ENCODE assay signal across 14 cellular contexts in the genomic region with DNA sequence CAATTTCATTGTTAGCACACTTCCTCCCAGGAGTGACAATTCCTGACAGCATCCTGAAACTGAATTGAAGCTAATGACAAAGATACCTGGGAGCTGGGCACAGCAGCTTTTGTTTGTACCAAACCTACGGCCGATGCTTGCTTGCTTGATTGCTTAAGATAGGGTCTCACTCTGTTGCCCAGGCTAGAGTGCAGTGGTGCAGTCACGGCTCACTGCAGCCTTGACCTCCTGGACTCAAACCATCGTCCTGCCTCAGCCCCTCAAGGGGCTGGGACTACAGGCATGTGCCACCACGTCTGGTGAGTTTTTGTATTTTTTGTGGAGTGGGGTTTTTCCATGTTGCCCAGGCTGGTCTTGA.
DNase-seq lines count a peak whose midpoint lies in the region; ATAC-seq and TF ChIP-seq lines count a peak whose summit lies in the region.
"Had no signal": no experiment of that assay in that cellular context is flagged by ENCODE, and none has a peak within 500 bp of the region (broad histone marks: within the 10 kb centered on the region; RNA-seq: fewer than 3 reads in every experiment).

No MANE protein-coding gene starts in this region.

- WGBS in spleen, 5 donors = 53 to 74% (median 62%) methylated on average over 5 of the region's 5 CpGs

- peaks cover 57% of the 10 kb centered on the region for H3K4me1 Mint-ChIP-seq in brain
- H3K4me1 Mint-ChIP-seq in activated CD8-positive, alpha-beta T cell treated with anti-CD3 and anti-CD28 coated beads, Interleukin-2, amount 10 ng/mL, durations not matched to agents 7 days and 5 days (ENCODE audit: low read depth) = peaks cover 16% of the 10 kb centered on the region
- peaks cover 13% of the 10 kb centered on the region for H3K4me1 Mint-ChIP-seq in activated naive CD8-positive, alpha-beta T cell treated with anti-CD3 and anti-CD28 coated beads for 36 hours
- peaks cover 9% of the 10 kb centered on the region for H3K4me1 Mint-ChIP-seq in activated CD8-positive, alpha-beta memory T cell treated with anti-CD3 and anti-CD28 coated beads, Interleukin-2, amount 10 ng/mL, durations not matched to agents 7 days and 5 days

- H3K4me3 Mint-ChIP-seq in brain = no peak overlapping the region
- no peak overlapping the region for H3K4me3 Mint-ChIP-seq in activated CD8-positive, alpha-beta T cell treated with anti-CD3 and anti-CD28 coated beads, Interleukin-2, amount 10 ng/mL, durations not matched to agents 7 days and 5 days
- H3K4me3 Mint-ChIP-seq in activated naive CD8-positive, alpha-beta T cell treated with anti-CD3 and anti-CD28 coated beads for 36 hours = no peak overlapping the region
- H3K4me3 Mint-ChIP-seq in activated CD8-positive, alpha-beta memory T cell treated with anti-CD3 and anti-CD28 coated beads, Interleukin-2, amount 10 ng/mL, durations not matched to agents 7 days and 5 days = no peak overlapping the region
- H3K4me3 Mint-ChIP-seq: activated T-helper 1 cell treated with anti-CD3 and anti-CD28 coated beads, Interleukin-12 subunit alpha, Interleukin-12 subunit beta, Interleukin-2, Interleukin-4 antibody, amounts not matched to agents 30 ng/mL and 10 ng/mL and 1 ng/mL, durations not matched to agents 14 hours and 24 hours and 36 hours; central memory CD8-positive, alpha-beta T cell; natural killer cell had no signal

- TF ChIP-seq CTCF in brain (conservative IDR thresholded peaks at IDR 0.05) (no peak), spleen (IDR thresholded peaks at IDR 0.05 in 8 of 11, conservative IDR thresholded peaks at IDR 0.05 in 3 of 11) (no peak)

- no peaks in the 10 kb centered on the region for H3K27me3 Mint-ChIP-seq in brain
- H3K27me3 Mint-ChIP-seq in activated CD8-positive, alpha-beta T cell treated with anti-CD3 and anti-CD28 coated beads, Interleukin-2, amount 10 ng/mL, durations not matched to agents 7 days and 5 days (ENCODE audit: low read depth) = no peaks in the 10 kb centered on the region
- no peaks in the 10 kb centered on the region for H3K27me3 Mint-ChIP-seq in activated naive CD8-positive, alpha-beta T cell treated with anti-CD3 and anti-CD28 coated beads for 36 hours
- H3K27me3 Mint-ChIP-seq in activated CD8-positive, alpha-beta memory T cell treated with anti-CD3 and anti-CD28 coated beads, Interleukin-2, amount 10 ng/mL, durations not matched to agents 7 days and 5 days = no peaks in the 10 kb centered on the region
- H3K27me3 Mint-ChIP-seq: central memory CD8-positive, alpha-beta T cell had no signal

- POLR2A ChIA-PET in activated CD8-positive, alpha-beta T cell treated with anti-CD3 and anti-CD28 coated beads, Interleukin-2, amount 10 ng/mL, durations not matched to agents 7 days and 5 days (lab: Charles Lee) = no interaction called here

- H3K27me3 ChIP-seq in spleen (replicated peaks in 1 of 7) = no peaks in the 10 kb centered on the region

- no peak overlapping the region for H3K4me3 ChIP-seq in spleen
- H3K4me3 ChIP-seq: skin epidermis had no signal

- peak overlapping the region in 3 of 5 experiments; percentile 23 to 86 (median 52) for H3K27ac Mint-ChIP-seq in brain
- H3K27ac Mint-ChIP-seq in activated CD8-positive, alpha-beta T cell treated with anti-CD3 and anti-CD28 coated beads, Interleukin-2, amount 10 ng/mL, durations not matched to agents 7 days and 5 days = no peak overlapping the region
- no peak overlapping the region for H3K27ac Mint-ChIP-seq in activated naive CD8-positive, alpha-beta T cell treated with anti-CD3 and anti-CD28 coated beads for 36 hours
- H3K27ac Mint-ChIP-seq in activated CD8-positive, alpha-beta memory T cell treated with anti-CD3 and anti-CD28 coated beads, Interleukin-2, amount 10 ng/mL, durations not matched to agents 7 days and 5 days = no peak overlapping the region
- H3K27ac Mint-ChIP-seq: activated T-helper 1 cell treated with anti-CD3 and anti-CD28 coated beads, Interleukin-12 subunit alpha, Interleukin-12 subunit beta, Interleukin-2, Interleukin-4 antibody, amounts not matched to agents 30 ng/mL and 10 ng/mL and 1 ng/mL, durations not matched to agents 14 hours and 24 hours and 36 hours had no signal

- TF ChIP-seq POLR2A in spleen (IDR thresholded peaks at IDR 0.05) = no peak

- ATAC-seq in GM18909 (IDR thresholded peaks at IDR 0.05; ENCODE audit: poor library complexity, unreplicated experiment) (peak; percentile 59), GM21786 (IDR thresholded peaks at IDR 0.05; ENCODE audit: unreplicated experiment) (peak; percentile 39), HG03135 (IDR thresholded peaks at IDR 0.05; ENCODE audit: unreplicated experiment) (peak; percentile 30)
- no peak for ATAC-seq in activated CD8-positive, alpha-beta T cell treated with anti-CD3 and anti-CD28 coated beads, Interleukin-2, amount 10 ng/mL, durations not matched to agents 7 days and 5 days
- no peak for ATAC-seq in activated CD8-positive, alpha-beta memory T cell treated with anti-CD3 and anti-CD28 coated beads, Interleukin-2, amount 10 ng/mL, durations not matched to agents 7 days and 5 days
- ATAC-seq: natural killer cell had no signal

- H3K36me3 Mint-ChIP-seq in brain = no peaks in the 10 kb centered on the region
- H3K36me3 Mint-ChIP-seq in activated CD8-positive, alpha-beta T cell treated with anti-CD3 and anti-CD28 coated beads, Interleukin-2, amount 10 ng/mL, durations not matched to agents 7 days and 5 days (ENCODE audit: low read depth) = no peaks in the 10 kb centered on the region
- H3K36me3 Mint-ChIP-seq in activated naive CD8-positive, alpha-beta T cell treated with anti-CD3 and anti-CD28 coated beads for 36 hours = peaks cover 5% of the 10 kb centered on the region
- H3K36me3 Mint-ChIP-seq in activated CD8-positive, alpha-beta memory T cell treated with anti-CD3 and anti-CD28 coated beads, Interleukin-2, amount 10 ng/mL, durations not matched to agents 7 days and 5 days = no peaks in the 10 kb centered on the region
- H3K36me3 Mint-ChIP-seq: natural killer cell had no signal

- CTCF ChIA-PET in activated CD8-positive, alpha-beta T cell treated with anti-CD3 and anti-CD28 coated beads, Interleukin-2, amount 10 ng/mL, durations not matched to agents 7 days and 5 days (lab: Charles Lee) = no interaction called here
- CTCF ChIA-PET in activated CD8-positive, alpha-beta memory T cell treated with anti-CD3 and anti-CD28 coated beads, Interleukin-2, amount 10 ng/mL, durations not matched to agents 7 days and 5 days (lab: Charles Lee) = no interaction called here

- no peaks in the 10 kb centered on the region for H3K9me3 ChIP-seq in spleen

- H3K36me3 ChIP-seq in spleen = no peaks in the 10 kb centered on the region

- DNase-seq in activated CD8-positive, alpha-beta T cell treated with anti-CD3 and anti-CD28 coated beads, Interleukin-2, amount 10 ng/mL, durations not matched to agents 7 days and 5 days = no peak
- DNase-seq in spleen = no peak
- DNase-seq in activated naive CD8-positive, alpha-beta T cell treated with anti-CD3 and anti-CD28 coated beads for 36 hours = no peak
- DNase-seq in activated CD8-positive, alpha-beta memory T cell treated with anti-CD3 and anti-CD28 coated beads, Interleukin-2, amount 10 ng/mL, durations not matched to agents 7 days and 5 days = no peak
- DNase-seq: kidney, natural killer cell, NCI-H1417 treated with DMSO at 0.1 percent for 48 hours had no signal

- no peak overlapping the region for H3K27ac ChIP-seq in spleen
- H3K27ac ChIP-seq: skin epidermis had no signal

- intact Hi-C loops in spleen (cut with DNase I; ENCODE audit: low total_unique reads) = no loop called here

- no peaks in the 10 kb centered on the region for H3K9me3 Mint-ChIP-seq in brain
- H3K9me3 Mint-ChIP-seq in activated CD8-positive, alpha-beta T cell treated with anti-CD3 and anti-CD28 coated beads, Interleukin-2, amount 10 ng/mL, durations not matched to agents 7 days and 5 days (ENCODE audit: insufficient read depth) = no peaks in the 10 kb centered on the region
- H3K9me3 Mint-ChIP-seq in activated naive CD8-positive, alpha-beta T cell treated with anti-CD3 and anti-CD28 coated beads for 36 hours = no peaks in the 10 kb centered on the region
- no peaks in the 10 kb centered on the region for H3K9me3 Mint-ChIP-seq in activated CD8-positive, alpha-beta memory T cell treated with anti-CD3 and anti-CD28 coated beads, Interleukin-2, amount 10 ng/mL, durations not matched to agents 7 days and 5 days (ENCODE audit: low read depth)
- H3K9me3 Mint-ChIP-seq: activated T-helper 1 cell treated with anti-CD3 and anti-CD28 coated beads, Interleukin-12 subunit alpha, Interleukin-12 subunit beta, Interleukin-2, Interleukin-4 antibody, amounts not matched to agents 30 ng/mL and 10 ng/mL and 1 ng/mL, durations not matched to agents 14 hours and 24 hours and 36 hours; central memory CD8-positive, alpha-beta T cell; natural killer cell had no signal

- peaks cover 0 to 29% (median 16%) of the 10 kb centered on the region in 6 donors for H3K4me1 ChIP-seq in spleen

Comparison
In these comparisons a context has a peak if more than half of its experiments do, and no peak if none do; other contexts are left out.
1. ATAC-seq: peak in GM18909 (single experiment), GM21786 (single experiment) and HG03135 (single experiment); none in activated CD8-positive, alpha-beta T cell treated with anti-CD3 and anti-CD28 coated beads, Interleukin-2, amount 10 ng/mL, durations not matched to agents 7 days and 5 days (single experiment) and activated CD8-positive, alpha-beta memory T cell treated with anti-CD3 and anti-CD28 coated beads, Interleukin-2, amount 10 ng/mL, durations not matched to agents 7 days and 5 days (single experiment).
2. H3K27ac Mint-ChIP-seq: peak in brain (3 of 5); none in activated CD8-positive, alpha-beta T cell treated with anti-CD3 and anti-CD28 coated beads, Interleukin-2, amount 10 ng/mL, durations not matched to agents 7 days and 5 days (single experiment), activated naive CD8-positive, alpha-beta T cell treated with anti-CD3 and anti-CD28 coated beads for 36 hours (single experiment) and activated CD8-positive, alpha-beta memory T cell treated with anti-CD3 and anti-CD28 coated beads, Interleukin-2, amount 10 ng/mL, durations not matched to agents 7 days and 5 days (single experiment).